ENCODE assay signal across 22 cellular contexts in genomic region chr10:119831656-119832055, GRCh38. TPM values are rescaled to one million over a fixed set of nuclear protein-coding genes. Genes with fewer than 3 reads are reported as not detected.
A peak's percentile ranks its signal among the peaks of the same experiment; 100 is the strongest.
DNase-seq lines count a peak whose midpoint lies in the region; ATAC-seq and TF ChIP-seq lines count a peak whose summit lies in the region.
"Had no signal": no experiment of that assay in that cellular context is flagged by ENCODE, and none has a peak within 500 bp of the region (broad histone marks: within the 10 kb centered on the region; RNA-seq: fewer than 3 reads in every experiment).

No MANE protein-coding gene starts in this region.

- H3K9me3 ChIP-seq in CD4-positive, alpha-beta T cell (ENCODE audit: control insufficient read depth, low read length): no peaks in the 10 kb centered on the region
- H3K9me3 ChIP-seq: BE2C, HAP-1 had no signal

- H3K9me3 Mint-ChIP-seq in activated CD4-positive, alpha-beta memory T cell treated with anti-CD3 and anti-CD28 coated beads for 36 hours: peaks cover 13% of the 10 kb centered on the region
- H3K9me3 Mint-ChIP-seq in activated CD4-positive, alpha-beta memory T cell treated with anti-CD3 and anti-CD28 coated beads, Interleukin-2, amount 10 ng/mL, durations not matched to agents 7 days and 5 days: peaks cover 4% of the 10 kb centered on the region
- no peaks in the 10 kb centered on the region for H3K9me3 Mint-ChIP-seq in CD4-positive, alpha-beta T cell
- H3K9me3 Mint-ChIP-seq: CD4-positive, CD25-positive, alpha-beta regulatory T cell; IgD-negative memory B cell had no signal

- no peaks in the 10 kb centered on the region for H3K27me3 Mint-ChIP-seq in activated CD4-positive, alpha-beta memory T cell treated with anti-CD3 and anti-CD28 coated beads for 36 hours
- no peaks in the 10 kb centered on the region for H3K27me3 Mint-ChIP-seq in activated CD4-positive, alpha-beta memory T cell treated with anti-CD3 and anti-CD28 coated beads, Interleukin-2, amount 10 ng/mL, durations not matched to agents 7 days and 5 days
- no peaks in the 10 kb centered on the region for H3K27me3 Mint-ChIP-seq in CD4-positive, alpha-beta T cell
- H3K27me3 Mint-ChIP-seq: CD4-positive, CD25-positive, alpha-beta regulatory T cell; IgD-negative memory B cell had no signal

- POLR2A ChIA-PET in activated CD4-positive, alpha-beta memory T cell treated with anti-CD3 and anti-CD28 coated beads for 36 hours (lab: Charles Lee): no interaction called here
- POLR2A ChIA-PET in activated CD4-positive, alpha-beta memory T cell treated with anti-CD3 and anti-CD28 coated beads, Interleukin-2, amount 10 ng/mL, durations not matched to agents 7 days and 5 days (lab: Charles Lee): no interaction called here
- POLR2A ChIA-PET in CD4-positive, alpha-beta T cell (lab: Charles Lee): no interaction called here

- H3K36me3 Mint-ChIP-seq in activated CD4-positive, alpha-beta memory T cell treated with anti-CD3 and anti-CD28 coated beads for 36 hours: peaks cover 77% of the 10 kb centered on the region
- H3K36me3 Mint-ChIP-seq in activated CD4-positive, alpha-beta memory T cell treated with anti-CD3 and anti-CD28 coated beads, Interleukin-2, amount 10 ng/mL, durations not matched to agents 7 days and 5 days (ENCODE audit: low read depth): peaks cover 91% of the 10 kb centered on the region
- H3K36me3 Mint-ChIP-seq in CD4-positive, alpha-beta T cell (ENCODE audit: low read depth): peaks cover 94% of the 10 kb centered on the region
- H3K36me3 Mint-ChIP-seq: IgD-negative memory B cell had no signal

- CTCF ChIA-PET in activated CD4-positive, alpha-beta memory T cell treated with anti-CD3 and anti-CD28 coated beads for 36 hours (lab: Charles Lee): interaction anchor here (1.2 to 2.6 kb wide), 4 partner anchors 81 to 229 kb away, joined by 3 to 8 read pairs (median 4); partner anchors contain the start of gene INPP5F
- CTCF ChIA-PET in activated CD4-positive, alpha-beta memory T cell treated with anti-CD3 and anti-CD28 coated beads, Interleukin-2, amount 10 ng/mL, durations not matched to agents 7 days and 5 days (lab: Charles Lee): interaction anchor here (1.2 kb wide), 1 partner anchor 81 kb away, joined by 4 read pairs; no protein-coding TSS in a partner anchor
- CTCF ChIA-PET in CD4-positive, alpha-beta T cell (lab: Charles Lee): interaction anchor here (1.2 kb wide), 1 partner anchor 146 kb away, joined by 3 read pairs; no protein-coding TSS in a partner anchor

- no peak overlapping the region for H3K4me3 Mint-ChIP-seq in activated CD4-positive, alpha-beta memory T cell treated with anti-CD3 and anti-CD28 coated beads for 36 hours
- H3K4me3 Mint-ChIP-seq in activated CD4-positive, alpha-beta memory T cell treated with anti-CD3 and anti-CD28 coated beads, Interleukin-2, amount 10 ng/mL, durations not matched to agents 7 days and 5 days: no peak overlapping the region
- H3K4me3 Mint-ChIP-seq in CD4-positive, alpha-beta T cell: no peak overlapping the region
- H3K4me3 Mint-ChIP-seq: CD4-positive, CD25-positive, alpha-beta regulatory T cell; IgD-negative memory B cell had no signal

- peak overlapping the region; percentile 2 for H3K27ac Mint-ChIP-seq in activated CD4-positive, alpha-beta memory T cell treated with anti-CD3 and anti-CD28 coated beads for 36 hours
- no peak overlapping the region for H3K27ac Mint-ChIP-seq in activated CD4-positive, alpha-beta memory T cell treated with anti-CD3 and anti-CD28 coated beads, Interleukin-2, amount 10 ng/mL, durations not matched to agents 7 days and 5 days
- peak overlapping the region; percentile 39 for H3K27ac Mint-ChIP-seq in CD4-positive, alpha-beta T cell

- no peak for ATAC-seq in CD4-positive, alpha-beta T cell (ENCODE audit: poor library complexity)
- no peak for ATAC-seq in HG03342 (IDR thresholded peaks at IDR 0.05; ENCODE audit: unreplicated experiment)

- no peak overlapping the region for H3K27ac ChIP-seq in CD4-positive, alpha-beta T cell (ENCODE audit: low read depth, low read length)
- H3K27ac ChIP-seq: 22Rv1 had no signal

- TF ChIP-seq CTCF in CD4-positive, alpha-beta T cell (IDR thresholded peaks at IDR 0.05): no peak

- peaks cover 31% of the 10 kb centered on the region for H3K4me1 Mint-ChIP-seq in activated CD4-positive, alpha-beta memory T cell treated with anti-CD3 and anti-CD28 coated beads for 36 hours (ENCODE audit: low read depth)
- H3K4me1 Mint-ChIP-seq in activated CD4-positive, alpha-beta memory T cell treated with anti-CD3 and anti-CD28 coated beads, Interleukin-2, amount 10 ng/mL, durations not matched to agents 7 days and 5 days: peaks cover 27% of the 10 kb centered on the region
- H3K4me1 Mint-ChIP-seq in CD4-positive, alpha-beta T cell (ENCODE audit: low read depth): peaks cover 6% of the 10 kb centered on the region
- H3K4me1 Mint-ChIP-seq: IgD-negative memory B cell had no signal

- DNase-seq in activated CD4-positive, alpha-beta memory T cell treated with anti-CD3 and anti-CD28 coated beads for 36 hours: no peak
- DNase-seq in activated CD4-positive, alpha-beta memory T cell treated with anti-CD3 and anti-CD28 coated beads, Interleukin-2, amount 10 ng/mL, durations not matched to agents 7 days and 5 days: no peak
- no peak for DNase-seq in CD4-positive, alpha-beta T cell
- peak; percentile 47 for DNase-seq in epidermal melanocyte (ENCODE audit: insufficient read length, low spot score)
- peak; percentile 80 for DNase-seq in pons (ENCODE audit: low spot score)
- no peak for DNase-seq in NCI-H2029 (lab: John Stamatoyannopoulos, UW)
- DNase-seq in GM19240 (ENCODE audit: insufficient read length, low spot score): no peak
- DNase-seq: BE2C; CD4-positive, CD25-positive, alpha-beta regulatory T cell; DMS153; GF-D8; Karpas-422; NCI-H1417 treated with DMSO at 0.1 percent for 48 hours; NCI-H187 treated with DMSO at 0.1 percent for 48 hours; NCI-H226; NCI-H524; NCI-H82; RPMI8226 had no signal

- intact Hi-C loops in activated CD4-positive, alpha-beta memory T cell treated with anti-CD3 and anti-CD28 coated beads for 36 hours (cut with micrococcal nuclease): loop anchor here (5.0 kb wide), 1 partner anchor 94 kb away; no protein-coding TSS in a partner anchor
- intact Hi-C loops in CD4-positive, alpha-beta T cell (cut with DNase I, micrococcal nuclease): no loop called here

- no peaks in the 10 kb centered on the region for H3K27me3 ChIP-seq in CD4-positive, alpha-beta T cell (ENCODE audit: control insufficient read depth, insufficient read depth, low read length)
- H3K27me3 ChIP-seq: BE2C had no signal

RNA-seq across cellular contexts. Expression of gene MCMBP, which starts 41.0 kb away (rescaled TPM):
- 10 to 100 TPM; 90.8 to 92.8 TPM for total RNA-seq in activated CD4-positive, alpha-beta memory T cell treated with anti-CD3 and anti-CD28 coated beads for 36 hours
- 10 to 100 TPM; 86.2 to 87.6 TPM for total RNA-seq in activated CD4-positive, alpha-beta memory T cell treated with anti-CD3 and anti-CD28 coated beads, Interleukin-2, amount 10 ng/mL, durations not matched to agents 7 days and 5 days
- total RNA-seq in CD4-positive, alpha-beta T cell: 10 to 100 TPM; 14.5 to 14.6 TPM

Comparison
In these comparisons a context has a peak if more than half of its experiments do, and no peak if none do; other contexts are left out.
1. DNase-seq: peak in epidermal melanocyte (single experiment) and pons (single experiment); none in activated CD4-positive, alpha-beta memory T cell treated with anti-CD3 and anti-CD28 coated beads for 36 hours (single experiment), activated CD4-positive, alpha-beta memory T cell treated with anti-CD3 and anti-CD28 coated beads, Interleukin-2, amount 10 ng/mL, durations not matched to agents 7 days and 5 days (single experiment), CD4-positive, alpha-beta T cell (0 of 10), NCI-H2029 (single experiment) and GM19240 (single experiment).
2. RNA of gene MCMBP, which starts 41.0 kb away (total RNA-seq): 90.8 to 92.8 TPM in activated CD4-positive, alpha-beta memory T cell treated with anti-CD3 and anti-CD28 coated beads for 36 hours and 86.2 to 87.6 TPM in activated CD4-positive, alpha-beta memory T cell treated with anti-CD3 and anti-CD28 coated beads, Interleukin-2, amount 10 ng/mL, durations not matched to agents 7 days and 5 days; 14.5 to 14.6 TPM in CD4-positive, alpha-beta T cell; every median in the first group is over 4 times any median in the second.